In the genomic region with DNA sequence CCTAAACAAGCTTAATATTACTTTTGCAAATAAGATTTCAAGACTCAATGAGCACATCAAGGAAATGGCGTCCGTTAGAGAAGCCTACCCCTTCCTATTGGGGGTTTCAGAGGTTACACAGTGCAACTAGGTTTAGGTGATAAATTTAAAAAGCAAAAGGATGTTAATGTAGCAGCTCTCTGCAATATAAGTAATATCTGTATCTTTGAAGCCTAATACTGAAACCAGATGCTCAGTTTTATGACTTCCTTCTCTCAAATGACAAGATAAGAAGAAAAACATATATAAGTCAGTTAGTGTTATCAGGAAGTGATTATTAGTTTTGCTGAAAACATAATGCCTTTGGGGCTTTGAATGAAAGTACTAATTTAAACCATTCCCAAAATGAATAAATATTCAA, we compare ENCODE assay signal across 12 cellular contexts. TPM values are rescaled to one million over a fixed set of nuclear protein-coding genes. Genes with fewer than 3 reads are reported as not detected.
DNase-seq lines count a peak whose midpoint lies in the region; ATAC-seq and TF ChIP-seq lines count a peak whose summit lies in the region.
"Had no signal": no experiment of that assay in that cellular context is flagged by ENCODE, and none has a peak within 500 bp of the region (broad histone marks: within the 10 kb centered on the region; RNA-seq: fewer than 3 reads in every experiment).

No MANE protein-coding gene starts in this region.

- peaks cover 7% of the 10 kb centered on the region for H3K4me1 Mint-ChIP-seq in activated B cell treated with CpG ODN at 0.5 μM for 24 hours

- no peaks in the 10 kb centered on the region for H3K79me2 ChIP-seq in trophoblast cell (ENCODE audit: control insufficient read depth, insufficient read depth, low read length, poor library complexity)

- no peak overlapping the region for H3K4ac ChIP-seq in trophoblast cell (ENCODE audit: low read depth, low read length)

- H3K9me3 ChIP-seq in trophoblast cell (ENCODE audit: insufficient read depth, low read depth, low read length): no peaks in the 10 kb centered on the region
- H3K9me3 ChIP-seq: MG63, spleen had no signal

- no peaks in the 10 kb centered on the region for H3K36me3 ChIP-seq in trophoblast cell (ENCODE audit: control insufficient read depth in 1 of 2, insufficient read depth in 2 of 2, low read length in 2 of 2)
- H3K36me3 ChIP-seq: MG63, spleen, WERI-Rb-1 had no signal

- no peak overlapping the region for H2AFZ ChIP-seq in trophoblast cell (ENCODE audit: insufficient read depth, low read length, poor library complexity)

- ATAC-seq in GM18499 (IDR thresholded peaks at IDR 0.05; ENCODE audit: insufficient read depth, unreplicated experiment): peak; percentile 57
- peak; percentile 66 for ATAC-seq in GM21360 (IDR thresholded peaks at IDR 0.05; ENCODE audit: unreplicated experiment)
- peak; percentile 73 for ATAC-seq in HG02981 (IDR thresholded peaks at IDR 0.05; ENCODE audit: unreplicated experiment)
- peak; percentile 60 for ATAC-seq in activated B cell treated with CpG ODN at 0.5 μM for 24 hours (ENCODE audit: low read depth)
- no peak for ATAC-seq in GM19452 (IDR thresholded peaks at IDR 0.05; ENCODE audit: unreplicated experiment)
- ATAC-seq: foreskin keratinocyte had no signal

- H4K91ac ChIP-seq in trophoblast cell (ENCODE audit: low read depth, low read length): no peak overlapping the region

- no peak overlapping the region for H3K4me3 Mint-ChIP-seq in activated B cell treated with CpG ODN at 0.5 μM for 24 hours

- no peaks in the 10 kb centered on the region for H3K4me1 ChIP-seq in trophoblast cell (ENCODE audit: control insufficient read depth in 1 of 2, insufficient read depth in 2 of 2, low read length in 2 of 2)
- H3K4me1 ChIP-seq: foreskin keratinocyte, spleen had no signal

- no peak for DNase-seq in activated B cell treated with CpG ODN at 0.5 μM for 24 hours
- DNase-seq in GM03348 (ENCODE audit: low spot score): no peak
- DNase-seq in trophoblast cell: no peak
- DNase-seq: foreskin keratinocyte, MG63, NCI-H2171 treated with DMSO at 0.1 percent for 48 hours, spleen, WERI-Rb-1 had no signal

- H3K27ac ChIP-seq in trophoblast cell (ENCODE audit: low read depth, low read length): no peak overlapping the region
- H3K27ac ChIP-seq: foreskin keratinocyte, spleen, WERI-Rb-1 had no signal

- intact Hi-C loops in activated B cell treated with CpG ODN at 0.5 μM for 24 hours (cut with micrococcal nuclease): no loop called here

- no peak overlapping the region for H2BK12ac ChIP-seq in trophoblast cell (ENCODE audit: low read length)

- no peak overlapping the region for H4K8ac ChIP-seq in trophoblast cell (ENCODE audit: low read depth, low read length)

- no peaks in the 10 kb centered on the region for H3K27me3 ChIP-seq in trophoblast cell (ENCODE audit: insufficient read depth, low read length)
- H3K27me3 ChIP-seq: MG63 had no signal

- H2BK5ac ChIP-seq in trophoblast cell (ENCODE audit: low read depth, low read length, poor library complexity): no peak overlapping the region

- no peak overlapping the region for H3K14ac ChIP-seq in trophoblast cell (ENCODE audit: low read length)

- H3K4me3 ChIP-seq in trophoblast cell (ENCODE audit: low read depth, low read length): no peak overlapping the region
- H3K4me3 ChIP-seq: MG63, spleen had no signal

- H3K18ac ChIP-seq in trophoblast cell (ENCODE audit: low read length): no peak overlapping the region

- no peaks in the 10 kb centered on the region for H3K9me3 Mint-ChIP-seq in activated B cell treated with CpG ODN at 0.5 μM for 24 hours

- H3K36me3 Mint-ChIP-seq in activated B cell treated with CpG ODN at 0.5 μM for 24 hours (ENCODE audit: low read depth): no peaks in the 10 kb centered on the region

- no peak overlapping the region for H2AK5ac ChIP-seq in trophoblast cell (ENCODE audit: low read length)

- POLR2A ChIA-PET in activated B cell treated with CpG ODN at 0.5 μM for 24 hours (lab: Charles Lee): no interaction called here

- peaks cover 6% of the 10 kb centered on the region for H3K27me3 Mint-ChIP-seq in activated B cell treated with CpG ODN at 0.5 μM for 24 hours

- no peak overlapping the region for H3K23ac ChIP-seq in trophoblast cell (ENCODE audit: low read length)

- no peak for TF ChIP-seq CTCF in activated B cell treated with CpG ODN at 0.5 μM for 24 hours (IDR thresholded peaks at IDR 0.05)

- H2BK120ac ChIP-seq in trophoblast cell (ENCODE audit: insufficient read depth, low read length, poor library complexity): no peak overlapping the region

- H3K27ac Mint-ChIP-seq in activated B cell treated with CpG ODN at 0.5 μM for 24 hours: no peak overlapping the region

- H4K12ac ChIP-seq in trophoblast cell (ENCODE audit: low read depth, low read length): no peak overlapping the region

- WGBS in trophoblast cell (ENCODE audit: extremely low coverage, insufficient coverage, insufficient read length): no CpG with 5 or more reads among the region's 2 CpGs

- no peaks in the 10 kb centered on the region for H3K79me1 ChIP-seq in trophoblast cell (ENCODE audit: low read length)

- H3K4me2 ChIP-seq in trophoblast cell (ENCODE audit: low read length): no peak overlapping the region

- H3K9ac ChIP-seq in trophoblast cell (ENCODE audit: low read length): no peak overlapping the region

- CTCF ChIA-PET in activated B cell treated with CpG ODN at 0.5 μM for 24 hours (lab: Charles Lee): interaction anchor here (1.5 kb wide), 1 partner anchor 10 kb away, joined by 5 read pairs; no protein-coding TSS in a partner anchor

RNA-seq across cellular contexts. Expression of a gene that starts 54.3 kb away (rescaled TPM):
- 81.4 and 101 TPM in 2 replicates for total RNA-seq in activated B cell treated with CpG ODN at 0.5 μM for 24 hours
- 93.8 and 101 TPM in 2 replicates for polyA plus RNA-seq in trophoblast cell (2013)
